In genomic region chr7:149460493-149461330, GRCh38 we compare ENCODE assay signal across 1 cellular context.
TF ChIP-seq lines count a peak whose summit lies in the region.

ZNF777 (minus strand) TSS chr7:149461062; CDS start chr7:149456022, 5,040 bp downstream.

TF ChIP-seq in HEK293, 187 proteins besides CTCF, POLR2A, EP300 and RAD21 (continued from another document and continues in another):
- TF ChIP-seq PRDM2 (tag by site-specific recombination; IDR thresholded peaks at IDR 0.05; ENCODE audit: borderline replicate concordance) (no peak), ZNF23 (tag by site-specific recombination; IDR thresholded peaks at IDR 0.05; ENCODE audit: borderline replicate concordance) (no peak), KLF7 (tag by site-specific recombination; IDR thresholded peaks at IDR 0.05; ENCODE audit: borderline replicate concordance) (no peak), SCRT1 (tag by site-specific recombination; IDR thresholded peaks at IDR 0.05; ENCODE audit: borderline replicate concordance) (no peak), ZNF433 (tag by site-specific recombination; IDR thresholded peaks at IDR 0.05; ENCODE audit: low read depth) (no peak), ZNF692 (tag by site-specific recombination; IDR thresholded peaks at IDR 0.05) (peak; percentile 68; the same call in 1 of the 2 replicates), ZNF645 (tag by site-specific recombination; IDR thresholded peaks at IDR 0.05) (no peak), ZNF747 (tag by site-specific recombination; IDR thresholded peaks at IDR 0.05) (no peak), ZNF404 (tag by site-specific recombination; IDR thresholded peaks at IDR 0.05) (no peak), ELK4 (IDR thresholded peaks at IDR 0.05; ENCODE audit: borderline replicate concordance, low read depth, low read length) (no peak), HOXC10 (CRISPR knock-in tag; IDR thresholded peaks at IDR 0.05) (no peak), ZFP37 (tag by site-specific recombination; IDR thresholded peaks at IDR 0.05) (no peak), ZBTB7A (tag by site-specific recombination; IDR thresholded peaks at IDR 0.05; ENCODE audit: low read depth) (no peak), HOXD13 (CRISPR knock-in tag; IDR thresholded peaks at IDR 0.05; ENCODE audit: borderline replicate concordance) (no peak), PRDM10 (tag by site-specific recombination; IDR thresholded peaks at IDR 0.05) (no peak), PRDM6 (tag by site-specific recombination; IDR thresholded peaks at IDR 0.05) (no peak), ZNF571 (tag by site-specific recombination; IDR thresholded peaks at IDR 0.05) (no peak), ZNF114 (tag by site-specific recombination; IDR thresholded peaks at IDR 0.05) (no peak), ZNF423 (tag by site-specific recombination; IDR thresholded peaks at IDR 0.05) (no peak; the same call in 1 of the 2 replicates), ZNF639 (tag by site-specific recombination; IDR thresholded peaks at IDR 0.05) (no peak), ZNF398 (tag by site-specific recombination; IDR thresholded peaks at IDR 0.05) (peak; percentile 57), ZNF610 (tag by site-specific recombination; IDR thresholded peaks at IDR 0.05; ENCODE audit: borderline replicate concordance) (no peak), ZFP3 (tag by site-specific recombination; IDR thresholded peaks at IDR 0.05; ENCODE audit: low read depth) (no peak), ZNF791 (tag by site-specific recombination; IDR thresholded peaks at IDR 0.05) (no peak), ZNF510 (tag by site-specific recombination; IDR thresholded peaks at IDR 0.05; ENCODE audit: insufficient replicate concordance) (no peak), ZNF544 (tag by site-specific recombination; IDR thresholded peaks at IDR 0.05) (no peak), YY1 (tag by site-specific recombination; IDR thresholded peaks at IDR 0.05) (peak; percentile 76), MEIS1 (CRISPR knock-in tag; IDR thresholded peaks at IDR 0.05; ENCODE audit: borderline replicate concordance) (no peak), ZNF658 (tag by site-specific recombination; IDR thresholded peaks at IDR 0.05) (no peak), ZNF776 (tag by site-specific recombination; IDR thresholded peaks at IDR 0.05; ENCODE audit: borderline replicate concordance) (no peak), ZNF48 (tag by site-specific recombination; IDR thresholded peaks at IDR 0.05) (no peak), ZNF629 (tag by site-specific recombination; IDR thresholded peaks at IDR 0.05) (no peak), TSHZ1 (tag by site-specific recombination; IDR thresholded peaks at IDR 0.05; ENCODE audit: borderline replicate concordance) (no peak)
